ENCODE assay signal across 1 cellular context in the genomic region with DNA sequence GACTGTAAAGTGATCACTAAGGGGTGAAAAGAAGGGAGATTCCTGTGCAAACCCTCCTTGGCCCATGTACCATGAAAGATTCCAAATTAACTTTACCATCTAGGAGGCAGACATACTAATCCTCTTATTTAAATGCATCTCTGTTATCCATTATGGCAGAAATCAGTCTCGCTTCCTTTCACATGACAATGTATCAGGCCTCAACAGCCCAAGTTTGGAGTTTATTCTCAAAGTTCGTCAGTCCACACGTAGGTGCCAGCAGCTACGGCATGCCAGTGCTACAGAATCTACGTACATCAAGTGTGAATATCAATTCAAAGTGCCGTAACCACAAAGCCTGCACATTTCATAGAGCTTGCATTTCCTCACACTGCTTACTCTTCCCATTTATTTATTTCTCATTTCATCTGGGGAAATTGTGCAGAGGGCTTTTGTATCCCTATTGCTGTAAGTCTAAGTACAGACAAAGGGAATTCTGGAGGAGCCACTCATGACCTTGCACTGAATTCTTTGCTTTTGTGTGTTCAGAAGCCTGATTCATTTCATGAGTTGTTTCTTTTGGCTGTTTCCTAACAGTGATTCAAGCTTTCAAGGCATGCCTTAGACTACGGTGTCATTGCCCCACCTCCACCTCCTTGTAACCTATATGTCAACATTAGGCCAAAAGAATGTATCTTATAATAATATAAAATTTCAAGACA.
TF ChIP-seq lines count a peak whose summit lies in the region.

No MANE protein-coding gene starts in this region.

TF ChIP-seq in SK-N-SH, 30 proteins besides CTCF, POLR2A, EP300 and RAD21 (continued from another document):
- TF ChIP-seq POLR2AphosphoS5 (IDR thresholded peaks at IDR 0.05; ENCODE audit: low read depth, low read length) (peak; percentile 22; the same call in 1 of the 2 replicates), NRF1 (IDR thresholded peaks at IDR 0.05; ENCODE audit: low read depth, low read length) (no peak), GABPA (IDR thresholded peaks at IDR 0.05; ENCODE audit: low read depth) (no peak), CHD2 (IDR thresholded peaks at IDR 0.05; ENCODE audit: low read length, partially characterized antibody) (no peak), RCOR1 (IDR thresholded peaks at IDR 0.05; ENCODE audit: low read length) (no peak), FOXJ3 (CRISPR knock-in tag; IDR thresholded peaks at IDR 0.05) (no peak), MXI1 (IDR thresholded peaks at IDR 0.05; ENCODE audit: low read depth, low read length) (no peak), TAF1 (IDR thresholded peaks at IDR 0.05; ENCODE audit: borderline replicate concordance, low read depth, low read length) (no peak), RXRA (IDR thresholded peaks at IDR 0.05; ENCODE audit: borderline replicate concordance, low read depth) (peak; percentile 61; the same call in 1 of the 2 replicates), NFIC (IDR thresholded peaks at IDR 0.05; ENCODE audit: borderline replicate concordance) (peak; percentile 89), TEAD4 (IDR thresholded peaks at IDR 0.05; ENCODE audit: borderline replicate concordance, insufficient read depth) (0 out of 2 replicates have a peak, but pooled peaks have one; percentile 29), JUND (IDR thresholded peaks at IDR 0.05) (peak; percentile 62), SIN3A (IDR thresholded peaks at IDR 0.05; ENCODE audit: borderline replicate concordance, low read depth, low read length) (no peak), ELF1 (IDR thresholded peaks at IDR 0.05) (no peak), YY1 (IDR thresholded peaks at IDR 0.05; ENCODE audit: low read depth) (no peak), FOXM1 (IDR thresholded peaks at IDR 0.05; ENCODE audit: low read depth) (no peak), TCF12 (IDR thresholded peaks at IDR 0.05) (peak; percentile 63), SMC3 (IDR thresholded peaks at IDR 0.05; ENCODE audit: low read depth, low read length) (no peak), RFX5 (IDR thresholded peaks at IDR 0.05; ENCODE audit: low read length) (no peak), EZH2phosphoT487 (IDR thresholded peaks at IDR 0.05; ENCODE audit: borderline replicate concordance, low read depth) (no peak), MEF2A (IDR thresholded peaks at IDR 0.05; ENCODE audit: borderline replicate concordance, low read depth) (0 out of 2 replicates have a peak, but pooled peaks have one; percentile 17)
- TF ChIP-seq, protein P1, sequence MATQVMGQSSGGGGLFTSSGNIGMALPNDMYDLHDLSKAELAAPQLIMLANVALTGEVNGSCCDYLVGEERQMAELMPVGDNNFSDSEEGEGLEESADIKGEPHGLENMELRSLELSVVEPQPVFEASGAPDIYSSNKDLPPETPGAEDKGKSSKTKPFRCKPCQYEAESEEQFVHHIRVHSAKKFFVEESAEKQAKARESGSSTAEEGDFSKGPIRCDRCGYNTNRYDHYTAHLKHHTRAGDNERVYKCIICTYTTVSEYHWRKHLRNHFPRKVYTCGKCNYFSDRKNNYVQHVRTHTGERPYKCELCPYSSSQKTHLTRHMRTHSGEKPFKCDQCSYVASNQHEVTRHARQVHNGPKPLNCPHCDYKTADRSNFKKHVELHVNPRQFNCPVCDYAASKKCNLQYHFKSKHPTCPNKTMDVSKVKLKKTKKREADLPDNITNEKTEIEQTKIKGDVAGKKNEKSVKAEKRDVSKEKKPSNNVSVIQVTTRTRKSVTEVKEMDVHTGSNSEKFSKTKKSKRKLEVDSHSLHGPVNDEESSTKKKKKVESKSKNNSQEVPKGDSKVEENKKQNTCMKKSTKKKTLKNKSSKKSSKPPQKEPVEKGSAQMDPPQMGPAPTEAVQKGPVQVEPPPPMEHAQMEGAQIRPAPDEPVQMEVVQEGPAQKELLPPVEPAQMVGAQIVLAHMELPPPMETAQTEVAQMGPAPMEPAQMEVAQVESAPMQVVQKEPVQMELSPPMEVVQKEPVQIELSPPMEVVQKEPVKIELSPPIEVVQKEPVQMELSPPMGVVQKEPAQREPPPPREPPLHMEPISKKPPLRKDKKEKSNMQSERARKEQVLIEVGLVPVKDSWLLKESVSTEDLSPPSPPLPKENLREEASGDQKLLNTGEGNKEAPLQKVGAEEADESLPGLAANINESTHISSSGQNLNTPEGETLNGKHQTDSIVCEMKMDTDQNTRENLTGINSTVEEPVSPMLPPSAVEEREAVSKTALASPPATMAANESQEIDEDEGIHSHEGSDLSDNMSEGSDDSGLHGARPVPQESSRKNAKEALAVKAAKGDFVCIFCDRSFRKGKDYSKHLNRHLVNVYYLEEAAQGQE (IDR thresholded peaks at IDR 0.05; ENCODE audit: low read depth, low read length), result no peak
- TF ChIP-seq, protein P2, sequence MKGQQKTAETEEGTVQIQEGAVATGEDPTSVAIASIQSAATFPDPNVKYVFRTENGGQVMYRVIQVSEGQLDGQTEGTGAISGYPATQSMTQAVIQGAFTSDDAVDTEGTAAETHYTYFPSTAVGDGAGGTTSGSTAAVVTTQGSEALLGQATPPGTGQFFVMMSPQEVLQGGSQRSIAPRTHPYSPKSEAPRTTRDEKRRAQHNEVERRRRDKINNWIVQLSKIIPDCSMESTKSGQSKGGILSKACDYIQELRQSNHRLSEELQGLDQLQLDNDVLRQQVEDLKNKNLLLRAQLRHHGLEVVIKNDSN (IDR thresholded peaks at IDR 0.05; ENCODE audit: borderline replicate concordance, low read depth), result no peak
- TF ChIP-seq, protein P3, sequence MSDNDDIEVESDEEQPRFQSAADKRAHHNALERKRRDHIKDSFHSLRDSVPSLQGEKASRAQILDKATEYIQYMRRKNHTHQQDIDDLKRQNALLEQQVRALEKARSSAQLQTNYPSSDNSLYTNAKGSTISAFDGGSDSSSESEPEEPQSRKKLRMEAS (IDR thresholded peaks at IDR 0.05; ENCODE audit: low read depth), result peak; percentile 67
- TF ChIP-seq, protein P4, sequence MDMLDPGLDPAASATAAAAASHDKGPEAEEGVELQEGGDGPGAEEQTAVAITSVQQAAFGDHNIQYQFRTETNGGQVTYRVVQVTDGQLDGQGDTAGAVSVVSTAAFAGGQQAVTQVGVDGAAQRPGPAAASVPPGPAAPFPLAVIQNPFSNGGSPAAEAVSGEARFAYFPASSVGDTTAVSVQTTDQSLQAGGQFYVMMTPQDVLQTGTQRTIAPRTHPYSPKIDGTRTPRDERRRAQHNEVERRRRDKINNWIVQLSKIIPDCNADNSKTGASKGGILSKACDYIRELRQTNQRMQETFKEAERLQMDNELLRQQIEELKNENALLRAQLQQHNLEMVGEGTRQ (IDR thresholded peaks at IDR 0.05; ENCODE audit: borderline replicate concordance, low read depth, low read length), result no peak
- TF ChIP-seq, protein P5, sequence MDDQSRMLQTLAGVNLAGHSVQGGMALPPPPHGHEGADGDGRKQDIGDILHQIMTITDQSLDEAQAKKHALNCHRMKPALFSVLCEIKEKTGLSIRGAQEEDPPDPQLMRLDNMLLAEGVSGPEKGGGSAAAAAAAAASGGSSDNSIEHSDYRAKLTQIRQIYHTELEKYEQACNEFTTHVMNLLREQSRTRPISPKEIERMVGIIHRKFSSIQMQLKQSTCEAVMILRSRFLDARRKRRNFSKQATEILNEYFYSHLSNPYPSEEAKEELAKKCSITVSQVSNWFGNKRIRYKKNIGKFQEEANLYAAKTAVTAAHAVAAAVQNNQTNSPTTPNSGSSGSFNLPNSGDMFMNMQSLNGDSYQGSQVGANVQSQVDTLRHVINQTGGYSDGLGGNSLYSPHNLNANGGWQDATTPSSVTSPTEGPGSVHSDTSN (IDR thresholded peaks at IDR 0.05), result peak; percentile 57
- TF ChIP-seq, protein P6, sequence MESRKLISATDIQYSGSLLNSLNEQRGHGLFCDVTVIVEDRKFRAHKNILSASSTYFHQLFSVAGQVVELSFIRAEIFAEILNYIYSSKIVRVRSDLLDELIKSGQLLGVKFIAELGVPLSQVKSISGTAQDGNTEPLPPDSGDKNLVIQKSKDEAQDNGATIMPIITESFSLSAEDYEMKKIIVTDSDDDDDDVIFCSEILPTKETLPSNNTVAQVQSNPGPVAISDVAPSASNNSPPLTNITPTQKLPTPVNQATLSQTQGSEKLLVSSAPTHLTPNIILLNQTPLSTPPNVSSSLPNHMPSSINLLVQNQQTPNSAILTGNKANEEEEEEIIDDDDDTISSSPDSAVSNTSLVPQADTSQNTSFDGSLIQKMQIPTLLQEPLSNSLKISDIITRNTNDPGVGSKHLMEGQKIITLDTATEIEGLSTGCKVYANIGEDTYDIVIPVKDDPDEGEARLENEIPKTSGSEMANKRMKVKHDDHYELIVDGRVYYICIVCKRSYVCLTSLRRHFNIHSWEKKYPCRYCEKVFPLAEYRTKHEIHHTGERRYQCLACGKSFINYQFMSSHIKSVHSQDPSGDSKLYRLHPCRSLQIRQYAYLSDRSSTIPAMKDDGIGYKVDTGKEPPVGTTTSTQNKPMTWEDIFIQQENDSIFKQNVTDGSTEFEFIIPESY (IDR thresholded peaks at IDR 0.05; ENCODE audit: borderline replicate concordance, low read depth), result 0 out of 2 replicates have a peak, but pooled peaks have one; percentile 39
